ENCODE assay signal across 17 cellular contexts in genomic region chr3:184953396-184953795, GRCh38.
DNase-seq lines count a peak whose midpoint lies in the region; TF ChIP-seq lines count a peak whose summit lies in the region.
"Had no signal": no experiment of that assay in that cellular context is flagged by ENCODE, and none has a peak within 500 bp of the region (broad histone marks: within the 10 kb centered on the region; RNA-seq: fewer than 3 reads in every experiment).

No MANE protein-coding gene starts in this region.

- H3K27me3 ChIP-seq in KMS-11 (ENCODE audit: insufficient read depth, low read depth), result no peaks in the 10 kb centered on the region
- no peaks in the 10 kb centered on the region for H3K27me3 ChIP-seq in hepatocyte
- H3K27me3 ChIP-seq: BLaER1, upper lobe of right lung had no signal

- H3K36me3 ChIP-seq in KMS-11 (ENCODE audit: insufficient read depth) (no peaks in the 10 kb centered on the region), hepatocyte (replicated peaks; ENCODE audit: insufficient read depth, low read depth) (no peaks in the 10 kb centered on the region)

- H3K9me2 ChIP-seq in hepatocyte (replicated peaks; ENCODE audit: insufficient read depth), result no peaks in the 10 kb centered on the region

- no peak overlapping the region for H2AFZ ChIP-seq in KMS-11 (ENCODE audit: low read depth)
- H2AFZ ChIP-seq in hepatocyte, result no peak overlapping the region

- H4K20me1 ChIP-seq in KMS-11 (ENCODE audit: insufficient read depth) (no peaks in the 10 kb centered on the region), hepatocyte (ENCODE audit: insufficient read depth, poor library complexity, severe bottlenecking) (no peaks in the 10 kb centered on the region)
- H4K20me1 ChIP-seq: BLaER1 had no signal

- intact Hi-C loops in Calu3 (cut with micrococcal nuclease; ENCODE audit: unreplicated experiment), result no loop called here

- H3K27ac ChIP-seq in KMS-11, result peak overlapping the region; percentile 45
- peak overlapping the region; percentile 15 for H3K27ac ChIP-seq in hepatocyte
- H3K27ac ChIP-seq: BLaER1, RWPE1, upper lobe of right lung had no signal

- no peaks in the 10 kb centered on the region for H3K79me2 ChIP-seq in KMS-11 (ENCODE audit: insufficient read depth, low read depth)
- H3K79me2 ChIP-seq in hepatocyte, result no peaks in the 10 kb centered on the region

- H3K9me3 ChIP-seq in hepatocyte (ENCODE audit: low read depth), result no peaks in the 10 kb centered on the region
- H3K9me3 ChIP-seq: BLaER1, upper lobe of right lung had no signal

- peak overlapping the region; percentile 39 for H3K4me3 ChIP-seq in KMS-11 (IDR thresholded peaks at IDR 0.05; ENCODE audit: insufficient read depth, low read depth, low read length)
- H3K4me3 ChIP-seq in hepatocyte, result no peak overlapping the region
- H3K4me3 ChIP-seq: BLaER1, upper lobe of right lung had no signal

- no peak overlapping the region for H3K27ac Mint-ChIP-seq in T-helper 2 cell treated with Interferon-gamma antibody and Interleukin-4, amounts not matched to agents 5 μg/mL and 100 μg/mL, for 36 hours
- H3K27ac Mint-ChIP-seq in Calu3 (ENCODE audit: unreplicated experiment), result no peak overlapping the region

- CTCF ChIA-PET in Calu3 (lab: Charles Lee), result no interaction called here

- no peak for TF ChIP-seq CTCF in KMS-11 (conservative IDR thresholded peaks at IDR 0.05; ENCODE audit: low read depth, low read length)
- TF ChIP-seq CTCF in hepatocyte (IDR thresholded peaks at IDR 0.05; ENCODE audit: poor library complexity), result no peak
- no peak for TF ChIP-seq CTCF in Calu3 (IDR thresholded peaks at IDR 0.05; ENCODE audit: unreplicated experiment)

- DNase-seq in NCI-H1694 (lab: John Stamatoyannopoulos, UW) (peak; percentile 7), NCI-H1694 treated with DMSO at 0.1 percent for 48 hours (lab: John Stamatoyannopoulos, UW) (no peak), hepatocyte (ENCODE audit: low spot score) (no peak), Calu3 (no peak), cerebellar nuclear complex (lab: John Stamatoyannopoulos, UW) (no peak)
- DNase-seq in T-helper 2 cell treated with Interferon-gamma antibody and Interleukin-4, amounts not matched to agents 5 μg/mL and 100 μg/mL, for 36 hours (ENCODE audit: low spot score), result peak; percentile 18
- no peak for DNase-seq in NK-92 treated with Interleukin-12 subunit alpha and Interleukin-12 subunit beta, amount 100 ng/mL, for 24 hours (lab: John Stamatoyannopoulos, UW)
- DNase-seq: 8988T; activated CD8-positive, alpha-beta memory T cell treated with anti-CD3 and anti-CD28 coated beads, Interleukin-2, amount 50 U/mL, for 48 hours; anterior cingulate cortex; effector memory CD4-positive, alpha-beta T cell; immature natural killer cell; NCI-H1092; upper lobe of right lung had no signal

- no TSS peak for BruUV-seq in Calu3 (replicated peaks; lab: Mats Ljungman, UMichigan)

- peaks cover 14% of the 10 kb centered on the region for H3K4me1 Mint-ChIP-seq in T-helper 2 cell treated with Interferon-gamma antibody and Interleukin-4, amounts not matched to agents 5 μg/mL and 100 μg/mL, for 36 hours (ENCODE audit: low read depth)
- H3K4me1 Mint-ChIP-seq in Calu3 (ENCODE audit: low read depth, unreplicated experiment), result no peaks in the 10 kb centered on the region
- H3K4me1 Mint-ChIP-seq: immature natural killer cell had no signal

- H3K27me3 Mint-ChIP-seq in T-helper 2 cell treated with Interferon-gamma antibody and Interleukin-4, amounts not matched to agents 5 μg/mL and 100 μg/mL, for 36 hours (ENCODE audit: low read depth), result no peaks in the 10 kb centered on the region
- H3K27me3 Mint-ChIP-seq in Calu3 (ENCODE audit: unreplicated experiment), result no peaks in the 10 kb centered on the region

- peak overlapping the region; percentile 55; the same call in 1 of the 2 replicates for H3K4me2 ChIP-seq in KMS-11
- H3K4me2 ChIP-seq in hepatocyte, result peak overlapping the region; percentile 21
- H3K4me2 ChIP-seq: BLaER1 had no signal

- H3K9ac ChIP-seq in KMS-11, result no peak overlapping the region; the same call in 1 of the 2 replicates
- H3K9ac ChIP-seq: BLaER1 had no signal

- peaks cover 23% of the 10 kb centered on the region for H3K4me1 ChIP-seq in KMS-11 (ENCODE audit: low read depth, poor library complexity, severe bottlenecking)
- H3K4me1 ChIP-seq in hepatocyte (ENCODE audit: insufficient read depth), result peaks cover 17% of the 10 kb centered on the region
- H3K4me1 ChIP-seq: BLaER1, upper lobe of right lung had no signal

- H3K4me3 Mint-ChIP-seq in T-helper 2 cell treated with Interferon-gamma antibody and Interleukin-4, amounts not matched to agents 5 μg/mL and 100 μg/mL, for 36 hours, result no peak overlapping the region
- no peak overlapping the region for H3K4me3 Mint-ChIP-seq in Calu3 (ENCODE audit: low read depth, unreplicated experiment)
- H3K4me3 Mint-ChIP-seq: immature natural killer cell had no signal

- WGBS in hepatocyte (ENCODE audit: low lambda C conversion rate, missing lambda C conversion rate), result 50% methylated on average over 2 of the region's 2 CpGs

- peaks cover 27% of the 10 kb centered on the region for H3K36me3 Mint-ChIP-seq in T-helper 2 cell treated with Interferon-gamma antibody and Interleukin-4, amounts not matched to agents 5 μg/mL and 100 μg/mL, for 36 hours (ENCODE audit: low read depth)
- peaks cover 7% of the 10 kb centered on the region for H3K36me3 Mint-ChIP-seq in Calu3 (ENCODE audit: insufficient read depth, unreplicated experiment)

- no peaks in the 10 kb centered on the region for H3K9me3 Mint-ChIP-seq in T-helper 2 cell treated with Interferon-gamma antibody and Interleukin-4, amounts not matched to agents 5 μg/mL and 100 μg/mL, for 36 hours
- H3K9me3 Mint-ChIP-seq in Calu3 (ENCODE audit: low read depth, unreplicated experiment), result no peaks in the 10 kb centered on the region
- H3K9me3 Mint-ChIP-seq: immature natural killer cell had no signal

Comparison
In these comparisons a context has a peak if more than half of its experiments do, and no peak if none do; other contexts are left out.
1. DNase-seq: peak in NCI-H1694 (single experiment) and T-helper 2 cell treated with Interferon-gamma antibody and Interleukin-4, amounts not matched to agents 5 μg/mL and 100 μg/mL, for 36 hours (single experiment); none in NCI-H1694 treated with DMSO at 0.1 percent for 48 hours (single experiment), hepatocyte (single experiment), NK-92 treated with Interleukin-12 subunit alpha and Interleukin-12 subunit beta, amount 100 ng/mL, for 24 hours (single experiment), Calu3 (single experiment) and cerebellar nuclear complex (0 of 2).